Comparison of ENCODE assay signal across 8 cellular contexts in the genomic region with DNA sequence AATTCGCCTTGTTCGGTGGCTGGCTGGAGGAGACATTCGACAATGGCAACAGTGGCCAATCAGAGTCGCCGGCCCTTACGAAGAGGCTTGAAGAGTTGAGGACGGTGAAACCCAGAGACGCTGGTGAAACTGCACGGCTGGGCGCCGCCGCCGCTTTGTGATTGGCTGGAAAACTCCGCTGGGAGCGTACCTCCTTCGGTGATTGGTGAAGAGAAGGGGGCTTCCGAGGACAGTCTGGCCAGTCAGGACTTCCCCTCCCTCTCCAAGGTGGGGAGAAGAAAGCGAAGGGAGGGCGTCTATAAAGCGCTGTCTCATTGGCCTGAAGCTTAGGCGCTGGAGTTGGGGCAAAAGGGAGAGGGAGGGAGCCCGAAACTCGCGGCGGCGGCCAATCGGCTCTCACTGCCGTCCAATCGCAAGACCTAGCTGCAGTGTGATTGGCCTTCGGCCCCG. TPM values are rescaled to one million over a fixed set of nuclear protein-coding genes. Genes with fewer than 3 reads are reported as not detected.
DNase-seq lines count a peak whose midpoint lies in the region; ATAC-seq lines count a peak whose summit lies in the region.

No MANE protein-coding gene starts in this region.

- H3K4me1 ChIP-seq in HUES64 (ENCODE audit: insufficient read depth, low read length) (peaks cover 13% of the 10 kb centered on the region), aorta (ENCODE audit: control insufficient read depth in 1 of 2, insufficient read depth in 2 of 2, low read length in 2 of 2) (no peaks in the 10 kb centered on the region)

- H3K9ac ChIP-seq in HUES64 (ENCODE audit: low read depth, low read length): peak overlapping the region; percentile 99

- H3K4me1 Mint-ChIP-seq in activated naive CD8-positive, alpha-beta T cell treated with anti-CD3 and anti-CD28 coated beads, Interleukin-2, amount 10 ng/mL, durations not matched to agents 7 days and 5 days: peaks cover 18% of the 10 kb centered on the region

- under 1% methylated on average over 31 of the region's 31 CpGs for WGBS in HUES64
- WGBS in aorta, 2 donors: 0 to 1% methylated on average over 31 of the region's 31 CpGs

- H3K27me3 Mint-ChIP-seq in activated naive CD8-positive, alpha-beta T cell treated with anti-CD3 and anti-CD28 coated beads, Interleukin-2, amount 10 ng/mL, durations not matched to agents 7 days and 5 days: no peaks in the 10 kb centered on the region

- POLR2A ChIA-PET in activated naive CD8-positive, alpha-beta T cell treated with anti-CD3 and anti-CD28 coated beads, Interleukin-2, amount 10 ng/mL, durations not matched to agents 7 days and 5 days (lab: Charles Lee): interaction anchor here (0.7 to 4.0 kb wide), 22 partner anchors 9 to 631 kb away, joined by 3 to 43 read pairs (median 6); partner anchors contain the start of genes CD80, LRRC58, NDUFB4 and POGLUT1

- H3K27ac ChIP-seq in HUES64 (ENCODE audit: low read depth, low read length): peak overlapping the region; percentile 100
- H3K27ac ChIP-seq in aorta (ENCODE audit: low read depth in 1 of 2, low read length in 2 of 2): peak overlapping the region in 1 of 2 donors; percentile 98

- intact Hi-C loops in head of caudate nucleus (cut with DNase I): loop anchor here (2.0 to 10.0 kb wide), 2 partner anchors 254 to 630 kb away; partner anchors contain the start of genes LRRC58, POGLUT1 and TMEM39A
- intact Hi-C loops in aorta (cut with DNase I): loop anchor here (5.0 to 10.0 kb wide), 6 partner anchors 68 to 340 kb away; partner anchors contain the start of gene LRRC58 (in 1 of the 2)

- no peaks in the 10 kb centered on the region for H3K9me3 Mint-ChIP-seq in activated naive CD8-positive, alpha-beta T cell treated with anti-CD3 and anti-CD28 coated beads, Interleukin-2, amount 10 ng/mL, durations not matched to agents 7 days and 5 days

- H3K4me3 ChIP-seq in HUES64 (ENCODE audit: low read length): peak overlapping the region; percentile 95
- peak overlapping the region in 1 of 2 donors; percentile 79 for H3K4me3 ChIP-seq in aorta (ENCODE audit: low read length in 2 of 2)

- peaks cover 12% of the 10 kb centered on the region for H3K36me3 Mint-ChIP-seq in activated naive CD8-positive, alpha-beta T cell treated with anti-CD3 and anti-CD28 coated beads, Interleukin-2, amount 10 ng/mL, durations not matched to agents 7 days and 5 days

- H3K9me3 ChIP-seq in HUES64 (ENCODE audit: insufficient read depth, low read depth, low read length): no peaks in the 10 kb centered on the region
- no peaks in the 10 kb centered on the region for H3K9me3 ChIP-seq in aorta (ENCODE audit: control insufficient read depth, low read length)

- peak; percentile 100 for DNase-seq in ELF-1 (ENCODE audit: low read depth, low spot score)
- DNase-seq in NOMO-1 treated with DMSO at 0.1 percent for 48 hours (lab: John Stamatoyannopoulos, UW; ENCODE audit: unreplicated experiment): peak; percentile 99
- DNase-seq in activated naive CD8-positive, alpha-beta T cell treated with anti-CD3 and anti-CD28 coated beads, Interleukin-2, amount 10 ng/mL, durations not matched to agents 7 days and 5 days: peak; percentile 97
- peak in 39 of 42 donors; percentile 94 to 100 (median 99) for DNase-seq in head of caudate nucleus
- peak; percentile 99 for DNase-seq in occipital lobe (lab: John Stamatoyannopoulos, UW)
- DNase-seq in aorta: peak in 1 of 2 donors; percentile 99

- ATAC-seq in GM21576 (IDR thresholded peaks at IDR 0.05; ENCODE audit: unreplicated experiment) (peak; percentile 69), aorta (ENCODE audit: low FRiP score) (peak; percentile 96)
- peak; percentile 74 for ATAC-seq in activated naive CD8-positive, alpha-beta T cell treated with anti-CD3 and anti-CD28 coated beads, Interleukin-2, amount 10 ng/mL, durations not matched to agents 7 days and 5 days (ENCODE audit: low read depth)

- peaks cover 10% of the 10 kb centered on the region for H3K36me3 ChIP-seq in HUES64 (ENCODE audit: insufficient read depth, low read length)
- no peaks in the 10 kb centered on the region for H3K36me3 ChIP-seq in aorta (ENCODE audit: control insufficient read depth in 1 of 2, insufficient read depth in 2 of 2, low read length in 1 of 2)

- no peak overlapping the region for H3K27ac Mint-ChIP-seq in activated naive CD8-positive, alpha-beta T cell treated with anti-CD3 and anti-CD28 coated beads, Interleukin-2, amount 10 ng/mL, durations not matched to agents 7 days and 5 days

- no peak overlapping the region for H3K4me3 Mint-ChIP-seq in activated naive CD8-positive, alpha-beta T cell treated with anti-CD3 and anti-CD28 coated beads, Interleukin-2, amount 10 ng/mL, durations not matched to agents 7 days and 5 days

- H3K27me3 ChIP-seq in HUES64 (ENCODE audit: insufficient read depth, low read length): no peaks in the 10 kb centered on the region
- H3K27me3 ChIP-seq in aorta (ENCODE audit: control insufficient read depth in 1 of 2, insufficient read depth in 2 of 2, low read length in 1 of 2): no peaks in the 10 kb centered on the region

RNA-seq across cellular contexts. Expression of gene GSK3B, which starts 0.6 kb away (rescaled TPM):
- polyA plus RNA-seq in HUES64 (2013, experiment 1 of 2): 39.3 TPM
- polyA plus RNA-seq in HUES64 (2013, experiment 2 of 2): 38.3 TPM
- total RNA-seq in activated naive CD8-positive, alpha-beta T cell treated with anti-CD3 and anti-CD28 coated beads, Interleukin-2, amount 10 ng/mL, durations not matched to agents 7 days and 5 days: 10 to 100 TPM; 39.8 to 42.6 TPM
- total RNA-seq in occipital lobe (117 TPM), aorta (10 to 100 TPM; 34.3 to 37.8 TPM)
- polyA plus RNA-seq in aorta: 1 to 10 TPM; 4.5 to 5.4 TPM
